In the genomic region with DNA sequence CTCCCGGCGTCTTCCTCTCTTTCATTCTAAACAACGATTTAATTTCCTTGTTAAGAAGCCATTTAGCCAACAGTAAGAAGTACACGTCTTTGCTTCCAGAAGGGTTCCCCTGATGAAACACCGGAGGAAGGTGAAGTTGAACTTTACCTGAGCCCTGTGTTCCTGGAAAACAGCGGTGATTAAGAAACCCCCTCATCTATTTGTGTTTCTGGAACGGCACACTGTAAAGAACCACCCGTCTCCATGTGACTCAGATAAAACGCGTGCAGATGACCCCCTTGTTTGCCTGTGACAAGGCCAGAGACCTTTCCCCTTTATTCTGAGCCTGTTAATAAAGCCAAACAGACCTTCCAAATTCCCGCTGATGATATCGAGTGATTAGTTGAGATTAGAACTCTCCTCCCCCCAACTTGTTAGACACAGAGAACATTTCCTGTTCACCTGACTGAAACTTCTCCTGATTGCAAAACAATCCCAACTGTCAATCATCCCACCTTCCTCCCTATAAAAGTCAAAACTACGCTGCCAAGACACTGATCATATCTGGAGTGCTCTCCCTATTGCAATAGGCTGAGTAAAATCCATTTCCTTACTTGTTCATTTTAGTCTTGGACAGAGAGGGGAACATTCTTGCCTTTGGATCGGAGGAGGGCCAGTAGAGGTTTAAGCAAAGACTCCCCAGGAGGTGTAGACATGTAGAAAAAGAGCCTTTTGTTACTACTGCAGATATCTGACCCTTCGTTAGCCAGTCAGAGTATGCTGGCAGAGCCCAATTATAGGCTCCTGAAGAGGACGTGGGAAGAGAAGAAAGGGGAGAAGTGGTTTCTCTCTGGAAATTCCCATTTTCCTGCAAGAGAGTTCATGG, we compare ENCODE assay signal across 8 cellular contexts. TPM values are rescaled to one million over a fixed set of nuclear protein-coding genes. Genes with fewer than 3 reads are reported as not detected.
A peak's percentile ranks its signal among the peaks of the same experiment; 100 is the strongest.
DNase-seq lines count a peak whose midpoint lies in the region; ATAC-seq, FAIRE-seq and TF ChIP-seq lines count a peak whose summit lies in the region.

No MANE protein-coding gene starts in this region.

- H3K4me2 ChIP-seq in IMR-90 (ENCODE audit: low read depth, low read length) (peak overlapping the region; percentile 83), skeletal muscle satellite cell (ENCODE audit: low read length) (peak overlapping the region; percentile 85)

- H3K56ac ChIP-seq in IMR-90 (ENCODE audit: extremely low read depth, insufficient read depth, low read length) = peak overlapping the region; percentile 95

- in situ Hi-C loops in IMR-90 (cut with MboI; ENCODE audit: low sequenced_read_pairs) = no loop called here

- peaks cover 0 to 6% (median 0%) of the 10 kb centered on the region in 8 donors for H3K9me3 Mint-ChIP-seq in CD4-positive, alpha-beta memory T cell
- peaks cover 0 to 2% of the 10 kb centered on the region in 2 donors for H3K9me3 Mint-ChIP-seq in activated T-cell treated with anti-CD3 and anti-CD28 coated beads, Interleukin-2, amount 50 U/mL, for 72 hours

- CTCF ChIA-PET in CD4-positive, alpha-beta memory T cell (lab: Charles Lee; ENCODE audit: partially characterized antibody) = interaction anchor here (1.0 to 1.3 kb wide), 5 partner anchors 10 to 445 kb away, joined by 3 to 7 read pairs (median 3); no protein-coding TSS in a partner anchor
- CTCF ChIA-PET in IMR-90 (lab: Yijun Ruan, JAX) = no interaction called here

- peaks cover 5 to 29% of the 10 kb centered on the region in 2 donors for H3K36me3 Mint-ChIP-seq in CD4-positive, alpha-beta memory T cell
- peaks cover 7 to 15% of the 10 kb centered on the region in 2 donors for H3K36me3 Mint-ChIP-seq in activated T-cell treated with anti-CD3 and anti-CD28 coated beads, Interleukin-2, amount 50 U/mL, for 72 hours (ENCODE audit: insufficient read depth in 2 of 2)

- no peak for TF ChIP-seq POLR2A in IMR-90 (IDR thresholded peaks at IDR 0.05; ENCODE audit: low read depth, low read length)
- TF ChIP-seq POLR2A in H54 (IDR thresholded peaks at IDR 0.05; ENCODE audit: low read depth, low read length) = no peak

- no peaks in the 10 kb centered on the region for H3K27me3 ChIP-seq in CD4-positive, alpha-beta memory T cell (ENCODE audit: insufficient read depth, low read length)
- H3K27me3 ChIP-seq in IMR-90 (ENCODE audit: control insufficient read depth, insufficient read depth, low read length) (no peaks in the 10 kb centered on the region), left ventricle myocardium inferior (ENCODE audit: low read depth) (no peaks in the 10 kb centered on the region), skeletal muscle satellite cell (ENCODE audit: control insufficient read depth, insufficient read depth, low read length) (no peaks in the 10 kb centered on the region)

- no peak for DNase-seq in CD4-positive, alpha-beta memory T cell
- no peak for DNase-seq in IMR-90
- DNase-seq in activated T-cell treated with anti-CD3 and anti-CD28 coated beads, Interleukin-2, amount 50 U/mL, for 72 hours = no peak
- no peak for DNase-seq in left ventricle myocardium inferior
- no peak for DNase-seq in H54 (ENCODE audit: insufficient read length, low spot score)
- no peak for DNase-seq in NCI-H2107 (lab: John Stamatoyannopoulos, UW)

- no TSS peak for BruUV-seq in IMR-90 (replicated peaks; lab: Mats Ljungman, UMichigan)

- peak overlapping the region; percentile 53 for H2BK5ac ChIP-seq in IMR-90 (ENCODE audit: low read depth, low read length, poor library complexity, severe bottlenecking)

- FAIRE-seq in H54 (lab: Jason Lieb, UNC) = no peak

- peaks cover 3% of the 10 kb centered on the region; the same call in 1 of the 2 replicates for H4K20me1 ChIP-seq in IMR-90 (ENCODE audit: insufficient read depth, low read length)

- intact Hi-C loops in CD4-positive, alpha-beta memory T cell (cut with micrococcal nuclease) = loop anchor here (1.0 to 10.0 kb wide), 9 partner anchors 122 to 870 kb away; a partner anchor contains a TSS
- intact Hi-C loops in IMR-90 (cut with micrococcal nuclease) = loop anchor here (2.0 to 10.0 kb wide), 2 partner anchors 122 to 178 kb away; a partner anchor contains a TSS
- intact Hi-C loops in left ventricle myocardium inferior (cut with micrococcal nuclease) = no loop called here

- TF ChIP-seq RAD21 in IMR-90 (IDR thresholded peaks at IDR 0.05; ENCODE audit: low read length) = no peak

- peak overlapping the region; percentile 33; the same call in 1 of the 2 replicates for H3K18ac ChIP-seq in IMR-90 (ENCODE audit: low read depth, low read length)

- peaks cover 9% of the 10 kb centered on the region; the same call in 1 of the 2 replicates for H3K9me1 ChIP-seq in IMR-90 (ENCODE audit: insufficient read depth, low read length)

- peak overlapping the region; percentile 56 for H3K9ac ChIP-seq in IMR-90 (ENCODE audit: low read depth, low read length)
- peak overlapping the region; percentile 98 for H3K9ac ChIP-seq in skeletal muscle satellite cell (ENCODE audit: low read depth, low read length)

- TF ChIP-seq CTCF in IMR-90 (conservative IDR thresholded peaks at IDR 0.05; ENCODE audit: low read depth, low read length) = no peak; the same call in 1 of the 2 replicates
- no peak for TF ChIP-seq CTCF in left ventricle myocardium inferior (IDR thresholded peaks at IDR 0.05; ENCODE audit: borderline replicate concordance)

- peak overlapping the region; percentile 29; the same call in 2 of the 3 replicates for H2BK15ac ChIP-seq in IMR-90 (ENCODE audit: low read depth, low read length)

- dilution Hi-C loops in IMR-90 (cut with HindIII; ENCODE audit: low sequenced_read_pairs, unreplicated experiment) = no loop called here

- H3K4me3 ChIP-seq in CD4-positive, alpha-beta memory T cell (ENCODE audit: low read length in 2 of 2) = peak overlapping the region; percentile 61
- H3K4me3 ChIP-seq in IMR-90 (ENCODE audit: insufficient read depth, low read depth, low read length) (peak overlapping the region; percentile 73), left ventricle myocardium inferior (peak overlapping the region; percentile 95), skeletal muscle satellite cell (ENCODE audit: low read length) (peak overlapping the region; percentile 75)

- H2AK5ac ChIP-seq in IMR-90 (ENCODE audit: low read depth, low read length) = no peak overlapping the region

- peak overlapping the region; percentile 96 to 99 for H4K8ac ChIP-seq in IMR-90 (ENCODE audit: low read depth in 2 of 2, low read length in 2 of 2)

- H2AK9ac ChIP-seq in IMR-90 (replicated peaks; ENCODE audit: low read depth, low read length, poor library complexity) = peak overlapping the region; percentile 1

- peak overlapping the region; percentile 83 for H3K14ac ChIP-seq in IMR-90 (replicated peaks; ENCODE audit: low read depth, low read length)

- H3K27ac Mint-ChIP-seq in CD4-positive, alpha-beta memory T cell = peak overlapping the region; percentile 96 to 100 (median 98)
- peak overlapping the region; percentile 96 for H3K27ac Mint-ChIP-seq in activated T-cell treated with anti-CD3 and anti-CD28 coated beads, Interleukin-2, amount 50 U/mL, for 72 hours

- peaks cover 9% of the 10 kb centered on the region for H3K36me3 ChIP-seq in CD4-positive, alpha-beta memory T cell (ENCODE audit: insufficient read depth, low read length)
- H3K36me3 ChIP-seq in IMR-90 (ENCODE audit: control insufficient read depth, insufficient read depth, low read length) (peaks cover 5% of the 10 kb centered on the region), left ventricle myocardium inferior (peaks cover 18% of the 10 kb centered on the region), skeletal muscle satellite cell (ENCODE audit: insufficient read depth, low read length) (peaks cover 13% of the 10 kb centered on the region)

- H2BK20ac ChIP-seq in IMR-90 (ENCODE audit: low read depth, low read length) = no peak overlapping the region; the same call in 1 of the 2 replicates

- POLR2A ChIA-PET in CD4-positive, alpha-beta memory T cell (lab: Charles Lee; ENCODE audit: partially characterized antibody) = interaction anchor here (0.8 to 2.1 kb wide), 15 partner anchors 16 to 564 kb away, joined by 4 to 18 read pairs (median 6); a partner anchor contains a TSS
- POLR2A ChIA-PET in IMR-90 (lab: Charles Lee; ENCODE audit: unreplicated experiment) = interaction anchor here (0.6 to 1.0 kb wide), 6 partner anchors 9 to 415 kb away, joined by 3 to 9 read pairs (median 3); no protein-coding TSS in a partner anchor

- ATAC-seq in GM19463 (IDR thresholded peaks at IDR 0.05; ENCODE audit: unreplicated experiment) (peak; percentile 6), IMR-90 (ENCODE audit: low read depth) (no peak)
- ATAC-seq in activated T-cell treated with anti-CD3 and anti-CD28 coated beads, Interleukin-2, amount 50 U/mL, for 72 hours (replicated peaks in 1 of 2) = peak; percentile 13 to 14

- peak overlapping the region; percentile 88 to 99 (median 96) for H3K4me3 Mint-ChIP-seq in CD4-positive, alpha-beta memory T cell
- H3K4me3 Mint-ChIP-seq in activated T-cell treated with anti-CD3 and anti-CD28 coated beads, Interleukin-2, amount 50 U/mL, for 72 hours = peak overlapping the region; percentile 86 to 91

- peak overlapping the region; percentile 71 for H3K23ac ChIP-seq in IMR-90 (ENCODE audit: low read depth, low read length)

- 0% methylated on average over 1 of the region's 16 CpGs; no CpG with 5 or more reads in 1 of the 2 experiments for WGBS in IMR-90 (ENCODE audit: extremely low coverage in 2 of 2, insufficient read length in 1 of 2), 2 experiments

- H2BK120ac ChIP-seq in IMR-90 (ENCODE audit: low read depth, low read length) = peak overlapping the region; percentile 46

- peak overlapping the region; percentile 98 for H3K27ac ChIP-seq in CD4-positive, alpha-beta memory T cell (ENCODE audit: low read depth, low read length)
- peak overlapping the region; percentile 61 for H3K27ac ChIP-seq in IMR-90 (ENCODE audit: insufficient read depth, low read length)
- H3K27ac ChIP-seq in left ventricle myocardium inferior (replicated peaks) = peak overlapping the region; percentile 95

- H3K4ac ChIP-seq in IMR-90 (ENCODE audit: low read depth, low read length) = peak overlapping the region; percentile 89

- no peaks in the 10 kb centered on the region for H3K27me3 Mint-ChIP-seq in CD4-positive, alpha-beta memory T cell
- no peaks in the 10 kb centered on the region for H3K27me3 Mint-ChIP-seq in activated T-cell treated with anti-CD3 and anti-CD28 coated beads, Interleukin-2, amount 50 U/mL, for 72 hours (ENCODE audit: low read depth)

- peak overlapping the region; percentile 77 for H4K91ac ChIP-seq in IMR-90 (ENCODE audit: insufficient read depth, low read depth, low read length)

- no peaks in the 10 kb centered on the region for H3K9me3 ChIP-seq in CD4-positive, alpha-beta memory T cell (ENCODE audit: control insufficient read depth in 1 of 2, low read length in 2 of 2)
- H3K9me3 ChIP-seq in IMR-90 (ENCODE audit: control insufficient read depth, insufficient read depth, low read length) = no peaks in the 10 kb centered on the region
- no peaks in the 10 kb centered on the region for H3K9me3 ChIP-seq in left ventricle myocardium inferior (replicated peaks)
- H3K9me3 ChIP-seq in skeletal muscle satellite cell (replicated peaks; ENCODE audit: low read length) = no peaks in the 10 kb centered on the region

- peaks cover 39% of the 10 kb centered on the region for H3K4me1 ChIP-seq in CD4-positive, alpha-beta memory T cell (ENCODE audit: insufficient read depth, low read length)
- H3K4me1 ChIP-seq in IMR-90 (ENCODE audit: control insufficient read depth, insufficient read depth, low read length) (no peaks in the 10 kb centered on the region), left ventricle myocardium inferior (peaks cover 42% of the 10 kb centered on the region), skeletal muscle satellite cell (ENCODE audit: control insufficient read depth, insufficient read depth, low read length) (peaks cover 16% of the 10 kb centered on the region)

- H4K5ac ChIP-seq in IMR-90 (ENCODE audit: low read depth, low read length) = peak overlapping the region; percentile 82

- H3K79me1 ChIP-seq in IMR-90 (ENCODE audit: low read depth in 1 of 2, low read length in 2 of 2) = peaks cover under 1 to 22% of the 10 kb centered on the region in 2 experiments; a peak in 3 of 4 replicates

- peak overlapping the region; percentile 94 for H2AFZ ChIP-seq in IMR-90 (replicated peaks; ENCODE audit: low read length, poor library complexity)

- peaks cover 22 to 54% (median 29%) of the 10 kb centered on the region in 4 donors for H3K4me1 Mint-ChIP-seq in CD4-positive, alpha-beta memory T cell
- H3K4me1 Mint-ChIP-seq in activated T-cell treated with anti-CD3 and anti-CD28 coated beads, Interleukin-2, amount 50 U/mL, for 72 hours (ENCODE audit: low read depth) = peaks cover 49% of the 10 kb centered on the region

RNA-seq across cellular contexts. Expression of a gene that starts 0.9 kb away (rescaled TPM):
- total RNA-seq in CD4-positive, alpha-beta memory T cell = 10 to 100 TPM; 55.2 to 59.7 TPM
- polyA plus RNA-seq in CD4-positive, alpha-beta memory T cell = 10 to 100 TPM in 1 of 2 donors, 1 to 10 TPM in 1; 4.4 to 39.6 TPM
- 50.0 and 52.5 TPM in 2 replicates for total RNA-seq in IMR-90 (2012; rRNA removed)
- 31.0 and 31.5 TPM in 2 replicates for polyA plus RNA-seq in IMR-90 (2012; rRNA removed)
- polyA plus RNA-seq in IMR-90 (2012; cell fraction: cytosol; rRNA removed) = 10.2 and 17.5 TPM in 2 replicates
- polyA plus RNA-seq in IMR-90 (2012; cell fraction: nucleus; rRNA removed; ENCODE audit: low replicate concordance) = 7.8 and 24.1 TPM in 2 replicates
- 10 to 100 TPM; 39.0 to 43.6 TPM for total RNA-seq in activated T-cell treated with anti-CD3 and anti-CD28 coated beads, Interleukin-2, amount 50 U/mL, for 72 hours
- 59.8 TPM for total RNA-seq in left ventricle myocardium inferior
- 25.6 and 26.6 TPM in 2 replicates for total RNA-seq in skeletal muscle satellite cell (2012; rRNA removed)

RNA-seq across cellular contexts. Expression of a gene that starts 8.3 kb away (rescaled TPM):
- total RNA-seq in CD4-positive, alpha-beta memory T cell = not detected
- polyA plus RNA-seq in CD4-positive, alpha-beta memory T cell = not detected
- total RNA-seq in IMR-90 (2012; rRNA removed) = 0.18 and 0.28 TPM in 2 replicates
- 0.46 and 0.55 TPM in 2 replicates for polyA plus RNA-seq in IMR-90 (2012; rRNA removed)
- 0.14 and 0.17 TPM in 2 replicates for polyA plus RNA-seq in IMR-90 (2012; cell fraction: cytosol; rRNA removed)
- 0.49 and 1.3 TPM in 2 replicates for polyA plus RNA-seq in IMR-90 (2012; cell fraction: nucleus; rRNA removed; ENCODE audit: low replicate concordance)
- total RNA-seq in activated T-cell treated with anti-CD3 and anti-CD28 coated beads, Interleukin-2, amount 50 U/mL, for 72 hours = under 1 TPM; 0.50 to 0.79 TPM
- 0.44 TPM for total RNA-seq in left ventricle myocardium inferior
- total RNA-seq in skeletal muscle satellite cell (2012; rRNA removed) = under 0.01 and 0.66 TPM in 2 replicates
